Comparison of ENCODE assay signal across 36 cellular contexts in the genomic region with DNA sequence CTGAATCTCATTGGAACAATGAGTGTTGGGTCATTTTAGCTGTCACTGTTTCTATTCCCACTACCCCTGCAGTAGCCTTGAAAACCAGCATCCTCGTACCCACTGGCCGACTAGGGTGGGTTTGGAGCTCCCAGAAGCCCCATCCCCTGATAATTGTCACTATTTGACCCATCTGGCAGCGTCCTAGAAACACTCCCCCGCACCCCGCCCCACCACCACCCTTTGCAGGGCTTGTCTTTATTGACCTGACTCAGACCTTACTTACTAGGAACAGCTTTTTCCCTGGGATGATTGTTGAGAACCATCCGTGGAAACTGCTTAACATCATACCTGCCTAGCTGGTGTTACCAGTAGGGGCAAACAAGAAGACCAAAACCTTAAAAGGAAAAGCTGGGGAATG.
"Had no signal": no experiment of that assay in that cellular context is flagged by ENCODE, and none has a peak within 500 bp of the region (broad histone marks: within the 10 kb centered on the region; RNA-seq: fewer than 3 reads in every experiment).

No MANE protein-coding gene starts in this region.

- H3K9me3 ChIP-seq: esophagus squamous epithelium had no signal

- H2AFZ ChIP-seq: hepatocyte had no signal

- H3K36me3 ChIP-seq: brain microvascular endothelial cell, esophagus squamous epithelium, gastroesophageal sphincter, heart right ventricle, WERI-Rb-1 had no signal

- H3K27ac ChIP-seq: brain microvascular endothelial cell, epithelial cell of prostate, esophagus squamous epithelium, gastroesophageal sphincter, heart right ventricle, hepatocyte, WERI-Rb-1 had no signal

- H3K4me3 ChIP-seq: esophagus squamous epithelium, gastroesophageal sphincter, heart right ventricle, hepatocyte had no signal

- H3K9me3 Mint-ChIP-seq: activated B cell treated with CpG ODN at 0.5 μM for 24 hours; activated CD4-positive, alpha-beta memory T cell treated with anti-CD3 and anti-CD28 coated beads for 36 hours; activated CD4-positive, alpha-beta T cell treated with anti-CD3 and anti-CD28 coated beads, Interleukin-2, amount 10 ng/mL, durations not matched to agents 24 days and 14 days; activated naive CD4-positive, alpha-beta T cell treated with anti-CD3 and anti-CD28 coated beads, Interleukin-2, amount 10 ng/mL, durations not matched to agents 7 days and 5 days; activated T-cell treated with anti-CD3 and anti-CD28 coated beads, Interleukin-2, amount 50 U/mL, for 24 hours; activated T-cell treated with anti-CD3 and anti-CD28 coated beads, Interleukin-2, amount 50 U/mL, for 72 hours; central memory CD8-positive, alpha-beta T cell; effector memory CD8-positive, alpha-beta T cell; T-helper 1 cell treated with Interleukin-12 subunit alpha and Interleukin-12 subunit beta and Interleukin-4 antibody, amounts not matched to agents 30 μg/mL and 1 μg/mL, for 36 hours had no signal

- H3K4me2 ChIP-seq: hepatocyte had no signal

- H3K4me3 Mint-ChIP-seq: activated B cell treated with CpG ODN at 0.5 μM for 24 hours; activated CD4-positive, alpha-beta memory T cell treated with anti-CD3 and anti-CD28 coated beads for 36 hours; activated CD4-positive, alpha-beta T cell treated with anti-CD3 and anti-CD28 coated beads for 36 hours; activated CD4-positive, alpha-beta T cell treated with anti-CD3 and anti-CD28 coated beads, Interleukin-2, amount 10 ng/mL, durations not matched to agents 24 days and 14 days; activated CD8-positive, alpha-beta memory T cell treated with anti-CD3 and anti-CD28 coated beads, Interleukin-2, amount 10 ng/mL, durations not matched to agents 7 days and 5 days; activated CD8-positive, alpha-beta T cell treated with anti-CD3 and anti-CD28 coated beads, Interleukin-2, amount 10 ng/mL, durations not matched to agents 7 days and 5 days; activated naive CD4-positive, alpha-beta T cell treated with anti-CD3 and anti-CD28 coated beads, Interleukin-2, amount 10 ng/mL, durations not matched to agents 7 days and 5 days; activated naive CD8-positive, alpha-beta T cell; activated T-cell treated with anti-CD3 and anti-CD28 coated beads, Interleukin-2, amount 50 U/mL, for 24 hours; activated T-cell treated with anti-CD3 and anti-CD28 coated beads, Interleukin-2, amount 50 U/mL, for 72 hours; central memory CD8-positive, alpha-beta T cell; effector memory CD8-positive, alpha-beta T cell; T-helper 1 cell treated with Interleukin-12 subunit alpha and Interleukin-12 subunit beta and Interleukin-4 antibody, amounts not matched to agents 30 μg/mL and 1 μg/mL, for 36 hours had no signal

- H3K4me1 ChIP-seq: gastroesophageal sphincter had no signal

- H3K36me3 Mint-ChIP-seq: activated CD4-positive, alpha-beta memory T cell treated with anti-CD3 and anti-CD28 coated beads for 36 hours; activated CD8-positive, alpha-beta memory T cell treated with anti-CD3 and anti-CD28 coated beads, Interleukin-2, amount 10 ng/mL, durations not matched to agents 7 days and 5 days; activated naive CD4-positive, alpha-beta T cell treated with anti-CD3 and anti-CD28 coated beads, Interleukin-2, amount 10 ng/mL, durations not matched to agents 7 days and 5 days had no signal

- H3K27me3 ChIP-seq: brain microvascular endothelial cell, hepatocyte had no signal

- FAIRE-seq: astrocyte, bronchial epithelial cell, colon, endometrium, endothelial cell of umbilical vein had no signal

- H3K79me2 ChIP-seq: hepatocyte had no signal

- ATAC-seq: activated CD4-positive, alpha-beta T cell treated with anti-CD3 and anti-CD28 coated beads for 36 hours; activated CD4-positive, CD25-positive, alpha-beta regulatory T cell treated with anti-CD3 and anti-CD28 coated beads, Interleukin-2, amount 50 U/mL, for 24 hours; activated CD8-positive, alpha-beta memory T cell treated with anti-CD3 and anti-CD28 coated beads, Interleukin-2, amount 10 ng/mL, durations not matched to agents 7 days and 5 days; activated CD8-positive, alpha-beta T cell treated with anti-CD3 and anti-CD28 coated beads, Interleukin-2, amount 10 ng/mL, durations not matched to agents 7 days and 5 days; activated T-cell treated with anti-CD3 and anti-CD28 coated beads, Interleukin-2, amount 50 U/mL, for 72 hours; effector memory CD8-positive, alpha-beta T cell; gastroesophageal sphincter; heart right ventricle had no signal

- DNase-seq: activated B cell treated with CpG ODN at 0.5 μM for 24 hours; activated CD4-positive, alpha-beta memory T cell treated with anti-CD3 and anti-CD28 coated beads for 36 hours; activated CD4-positive, alpha-beta T cell treated with anti-CD3 and anti-CD28 coated beads for 36 hours; activated CD4-positive, alpha-beta T cell treated with anti-CD3 and anti-CD28 coated beads, Interleukin-2, amount 10 ng/mL, durations not matched to agents 24 days and 14 days; activated CD8-positive, alpha-beta memory T cell treated with anti-CD3 and anti-CD28 coated beads, Interleukin-2, amount 10 ng/mL, durations not matched to agents 7 days and 5 days; activated CD8-positive, alpha-beta memory T cell treated with anti-CD3 and anti-CD28 coated beads, Interleukin-2, amount 50 U/mL, for 4 hours; activated CD8-positive, alpha-beta T cell treated with anti-CD3 and anti-CD28 coated beads, Interleukin-2, amount 10 ng/mL, durations not matched to agents 7 days and 5 days; activated gamma-delta T cell; activated naive CD4-positive, alpha-beta T cell; activated naive CD4-positive, alpha-beta T cell treated with anti-CD3 and anti-CD28 coated beads, Interleukin-2, amount 10 ng/mL, durations not matched to agents 7 days and 5 days; activated T-cell treated with anti-CD3 and anti-CD28 coated beads, Interleukin-2, amount 50 U/mL, for 24 hours; activated T-cell treated with anti-CD3 and anti-CD28 coated beads, Interleukin-2, amount 50 U/mL, for 72 hours; amniotic stem cell; anterior cingulate cortex; brain microvascular endothelial cell; cortex of kidney; dermis blood vessel endothelial cell; effector CD4-positive, alpha-beta T cell; effector memory CD8-positive, alpha-beta T cell; esophagus squamous epithelium; foreskin melanocyte; heart right ventricle; T1000; WERI-Rb-1 had no signal

- H3K27ac Mint-ChIP-seq: activated B cell treated with CpG ODN at 0.5 μM for 24 hours; activated CD4-positive, alpha-beta memory T cell treated with anti-CD3 and anti-CD28 coated beads for 36 hours; activated CD4-positive, alpha-beta T cell treated with anti-CD3 and anti-CD28 coated beads for 36 hours; activated CD4-positive, alpha-beta T cell treated with anti-CD3 and anti-CD28 coated beads, Interleukin-2, amount 10 ng/mL, durations not matched to agents 24 days and 14 days; activated CD8-positive, alpha-beta memory T cell treated with anti-CD3 and anti-CD28 coated beads, Interleukin-2, amount 10 ng/mL, durations not matched to agents 7 days and 5 days; activated CD8-positive, alpha-beta T cell treated with anti-CD3 and anti-CD28 coated beads, Interleukin-2, amount 10 ng/mL, durations not matched to agents 7 days and 5 days; activated naive CD4-positive, alpha-beta T cell treated with anti-CD3 and anti-CD28 coated beads, Interleukin-2, amount 10 ng/mL, durations not matched to agents 7 days and 5 days; activated naive CD8-positive, alpha-beta T cell; activated T-cell treated with anti-CD3 and anti-CD28 coated beads, Interleukin-2, amount 50 U/mL, for 24 hours; activated T-cell treated with anti-CD3 and anti-CD28 coated beads, Interleukin-2, amount 50 U/mL, for 72 hours; effector memory CD8-positive, alpha-beta T cell; T-helper 1 cell treated with Interleukin-12 subunit alpha and Interleukin-12 subunit beta and Interleukin-4 antibody, amounts not matched to agents 30 μg/mL and 1 μg/mL, for 36 hours had no signal

- H3K4me1 Mint-ChIP-seq: activated B cell treated with CpG ODN at 0.5 μM for 24 hours; central memory CD8-positive, alpha-beta T cell had no signal
